Comparison of ENCODE assay signal across 8 cellular contexts in the genomic region with DNA sequence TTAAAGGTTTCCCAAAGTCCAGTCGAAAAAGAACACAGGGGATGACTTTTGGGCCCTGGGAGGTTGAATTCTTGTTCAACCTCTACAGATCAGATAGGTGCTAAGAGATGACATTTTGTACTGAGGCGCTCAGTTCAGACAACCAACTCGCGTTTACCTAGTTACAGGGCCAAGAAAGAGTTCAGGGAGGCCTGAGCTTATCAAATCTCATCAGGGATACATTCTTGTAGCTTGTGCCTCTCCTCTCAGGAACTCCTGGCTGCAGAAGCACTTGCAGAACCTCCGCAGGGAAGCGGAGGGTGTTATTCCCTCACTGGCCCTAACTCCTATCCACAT. TPM values are rescaled to one million over a fixed set of nuclear protein-coding genes. Genes with fewer than 3 reads are reported as not detected.
DNase-seq lines count a peak whose midpoint lies in the region; ATAC-seq, FAIRE-seq and TF ChIP-seq lines count a peak whose summit lies in the region.

No MANE protein-coding gene starts in this region.

- H3K36me3 ChIP-seq in iPS DF 6.9 (ENCODE audit: control insufficient read depth, insufficient read depth, low read length), result peaks cover 7% of the 10 kb centered on the region; the same call in 1 of the 2 replicates

- POLR2A ChIA-PET in activated CD8-positive, alpha-beta T cell treated with anti-CD3 and anti-CD28 coated beads for 36 hours (lab: Charles Lee), result interaction anchor here (0.7 to 2.0 kb wide), 7 partner anchors 10 to 141 kb away, joined by 3 to 6 read pairs (median 4); a partner anchor contains a TSS

- H3K4me1 Mint-ChIP-seq in activated CD8-positive, alpha-beta T cell treated with anti-CD3 and anti-CD28 coated beads for 36 hours (ENCODE audit: low read depth), result peaks cover 25% of the 10 kb centered on the region
- H3K4me1 Mint-ChIP-seq in stimulated activated memory B cell treated with anti-CD40 and anti-IgM and Interleukin-4, amounts not matched to agents 10 μg/mL and 1 μg/mL and 100 μg/mL, for 72 hours, result peaks cover 31% of the 10 kb centered on the region

- H3K36me3 Mint-ChIP-seq in activated CD8-positive, alpha-beta T cell treated with anti-CD3 and anti-CD28 coated beads for 36 hours (ENCODE audit: low read depth), result peaks cover 58% of the 10 kb centered on the region
- H3K36me3 Mint-ChIP-seq in stimulated activated memory B cell treated with anti-CD40 and anti-IgM and Interleukin-4, amounts not matched to agents 10 μg/mL and 1 μg/mL and 100 μg/mL, for 72 hours, result peaks cover 57% of the 10 kb centered on the region

- no peak overlapping the region for H3K27ac ChIP-seq in iPS DF 6.9 (ENCODE audit: low read length)

- H3K4me1 ChIP-seq in iPS DF 6.9 (ENCODE audit: control insufficient read depth, insufficient read depth, low read length), result no peaks in the 10 kb centered on the region

- CTCF ChIA-PET in activated CD8-positive, alpha-beta T cell treated with anti-CD3 and anti-CD28 coated beads for 36 hours (lab: Charles Lee), result interaction anchor here (0.7 kb wide), 1 partner anchor 505 kb away, joined by 3 read pairs; no protein-coding TSS in a partner anchor

- WGBS in iPS DF 6.9 (ENCODE audit: insufficient coverage, insufficient read length), result no CpG with 5 or more reads among the region's 6 CpGs

- H3K4me3 Mint-ChIP-seq in activated CD8-positive, alpha-beta T cell treated with anti-CD3 and anti-CD28 coated beads for 36 hours, result peak overlapping the region; percentile 94
- H3K4me3 Mint-ChIP-seq in stimulated activated memory B cell treated with anti-CD40 and anti-IgM and Interleukin-4, amounts not matched to agents 10 μg/mL and 1 μg/mL and 100 μg/mL, for 72 hours, result peak overlapping the region; percentile 99

- no peaks in the 10 kb centered on the region for H3K27me3 ChIP-seq in iPS DF 6.9 (ENCODE audit: control insufficient read depth, insufficient read depth, low read length)

- H3K27ac Mint-ChIP-seq in activated CD8-positive, alpha-beta T cell treated with anti-CD3 and anti-CD28 coated beads for 36 hours, result peak overlapping the region; percentile 95
- peak overlapping the region; percentile 98 for H3K27ac Mint-ChIP-seq in stimulated activated memory B cell treated with anti-CD40 and anti-IgM and Interleukin-4, amounts not matched to agents 10 μg/mL and 1 μg/mL and 100 μg/mL, for 72 hours

- no peak for ATAC-seq in activated CD8-positive, alpha-beta T cell treated with anti-CD3 and anti-CD28 coated beads for 36 hours
- ATAC-seq in stimulated activated memory B cell treated with anti-CD40 and anti-IgM and Interleukin-4, amounts not matched to agents 10 μg/mL and 1 μg/mL and 100 μg/mL, for 72 hours, result no peak
- no peak for ATAC-seq in GM18498 (IDR thresholded peaks at IDR 0.05; ENCODE audit: unreplicated experiment)

- H3K4me3 ChIP-seq in HFF-Myc (replicated peaks; ENCODE audit: low read depth, low read length), result peak overlapping the region; percentile 60
- H3K4me3 ChIP-seq in iPS DF 6.9 (ENCODE audit: low read length), result peak overlapping the region; percentile 99

- no peaks in the 10 kb centered on the region for H3K27me3 Mint-ChIP-seq in activated CD8-positive, alpha-beta T cell treated with anti-CD3 and anti-CD28 coated beads for 36 hours
- no peaks in the 10 kb centered on the region for H3K27me3 Mint-ChIP-seq in stimulated activated memory B cell treated with anti-CD40 and anti-IgM and Interleukin-4, amounts not matched to agents 10 μg/mL and 1 μg/mL and 100 μg/mL, for 72 hours

- TF ChIP-seq CTCF in HFF-Myc (IDR thresholded peaks at IDR 0.05; ENCODE audit: low read depth, low read length, missing control alignments), result no peak
- no peak for TF ChIP-seq CTCF in activated CD8-positive, alpha-beta T cell treated with anti-CD3 and anti-CD28 coated beads for 36 hours (IDR thresholded peaks at IDR 0.05)
- TF ChIP-seq CTCF in GM13977 (IDR thresholded peaks at IDR 0.05; ENCODE audit: extremely low read depth, insufficient read depth, missing control alignments), result no peak

- FAIRE-seq in H54 (lab: Jason Lieb, UNC), result no peak

- no peak for TF ChIP-seq POLR2A in H54 (IDR thresholded peaks at IDR 0.05; ENCODE audit: low read depth, low read length)

- intact Hi-C loops in activated CD8-positive, alpha-beta T cell treated with anti-CD3 and anti-CD28 coated beads for 36 hours (cut with micrococcal nuclease), result loop anchor here (10.0 kb wide), 1 partner anchor 407 kb away; a partner anchor contains a TSS

- in situ Hi-C loops in GM13977 (cut with MboI; ENCODE audit: low pct_unique_long_range_greater_than_20kb, low sequenced_read_pairs, unreplicated experiment), result no loop called here

- no peaks in the 10 kb centered on the region for H3K9me3 ChIP-seq in iPS DF 6.9 (ENCODE audit: control insufficient read depth, insufficient read depth, low read length)

- DNase-seq in HFF-Myc (ENCODE audit: extremely low read depth, low read depth) (no peak), iPS DF 6.9 (ENCODE audit: low read depth, low spot score) (no peak), GM13977 (ENCODE audit: low spot score) (no peak), H54 (ENCODE audit: insufficient read length, low spot score) (no peak), OCI-M2 (lab: John Stamatoyannopoulos, UW; ENCODE audit: unreplicated experiment) (no peak)
- no peak for DNase-seq in activated CD8-positive, alpha-beta T cell treated with anti-CD3 and anti-CD28 coated beads for 36 hours

- H3K9me3 Mint-ChIP-seq in activated CD8-positive, alpha-beta T cell treated with anti-CD3 and anti-CD28 coated beads for 36 hours, result peaks cover 38% of the 10 kb centered on the region
- peaks cover 11% of the 10 kb centered on the region for H3K9me3 Mint-ChIP-seq in stimulated activated memory B cell treated with anti-CD40 and anti-IgM and Interleukin-4, amounts not matched to agents 10 μg/mL and 1 μg/mL and 100 μg/mL, for 72 hours

RNA-seq across cellular contexts. Expression of a gene that starts 0.8 kb away (rescaled TPM):
- 10 to 100 TPM in 1 of 2 experiments, 1 to 10 TPM in 1; 9.8 to 11.0 TPM for total RNA-seq in activated CD8-positive, alpha-beta T cell treated with anti-CD3 and anti-CD28 coated beads for 36 hours

RNA-seq across cellular contexts. Expression of a gene that starts 20.0 kb away (rescaled TPM):
- 10 to 100 TPM in 1 of 2 experiments, 1 to 10 TPM in 1; 7.1 to 10.5 TPM for total RNA-seq in activated CD8-positive, alpha-beta T cell treated with anti-CD3 and anti-CD28 coated beads for 36 hours

RNA-seq across cellular contexts. Expression of a gene that starts 22.0 kb away (rescaled TPM):
- total RNA-seq in activated CD8-positive, alpha-beta T cell treated with anti-CD3 and anti-CD28 coated beads for 36 hours, result 10 to 100 TPM; 16.7 to 21.8 TPM

RNA-seq across cellular contexts. Expression of a gene that starts 38.4 kb away (rescaled TPM):
- 1 to 10 TPM; 3.6 to 3.8 TPM for total RNA-seq in activated CD8-positive, alpha-beta T cell treated with anti-CD3 and anti-CD28 coated beads for 36 hours
